In the genomic region with DNA sequence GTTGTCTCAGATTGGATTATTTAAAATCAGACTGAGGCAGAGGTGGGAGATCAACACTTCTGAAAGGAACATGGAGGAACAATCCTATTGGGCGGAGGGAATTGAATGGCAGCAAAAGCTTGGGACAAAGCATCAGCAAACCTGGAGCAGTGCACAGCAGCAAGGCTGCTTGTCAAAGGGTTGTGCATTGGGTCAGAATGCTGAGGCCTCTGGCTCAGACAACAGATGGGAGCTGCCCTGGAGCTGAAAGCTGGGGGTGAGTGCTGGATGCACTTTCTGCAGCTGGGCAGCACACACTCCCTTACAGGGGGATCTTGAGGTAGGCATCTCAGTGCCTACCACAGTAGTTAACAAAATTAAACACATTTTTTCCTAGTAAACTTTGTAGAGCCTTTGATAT, we compare ENCODE assay signal across 26 cellular contexts.
DNase-seq lines count a peak whose midpoint lies in the region; ATAC-seq and TF ChIP-seq lines count a peak whose summit lies in the region.
"Had no signal": no experiment of that assay in that cellular context is flagged by ENCODE, and none has a peak within 500 bp of the region (broad histone marks: within the 10 kb centered on the region; RNA-seq: fewer than 3 reads in every experiment).

No MANE protein-coding gene starts in this region.

- H3K27ac ChIP-seq in endodermal cell (ENCODE audit: low read depth, low read length) = peak overlapping the region; percentile 2
- H3K27ac ChIP-seq: A549; BLaER1 treated with 17β-estradiol and CSF1 and Interleukin-3, amounts not matched to agents 10 nM and 100 nM; PC-9; SJCRH30 had no signal

- no peaks in the 10 kb centered on the region for H3K9me3 ChIP-seq in endodermal cell (ENCODE audit: control insufficient read depth, low read length)
- H3K9me3 ChIP-seq: A549; BLaER1 treated with 17β-estradiol and CSF1 and Interleukin-3, amounts not matched to agents 10 nM and 100 nM; SJCRH30 had no signal

- DNase-seq in NCI-H69 (lab: John Stamatoyannopoulos, UW) (peak; percentile 61), endodermal cell (peak; percentile 44), neural crest cell (ENCODE audit: low read depth, low spot score) (no peak), NCI-H146 treated with DMSO at 0.1 percent for 48 hours (lab: John Stamatoyannopoulos, UW; ENCODE audit: unreplicated experiment) (no peak)
- no peak for DNase-seq in activated CD8-positive, alpha-beta memory T cell treated with anti-CD3 and anti-CD28 coated beads, Interleukin-2, amount 50 U/mL, for 48 hours
- DNase-seq: AML-193; CD4-positive, alpha-beta T cell; DMS53; Karpas-422; NCI-H1092; NCI-H1417 treated with DMSO at 0.1 percent for 48 hours; NCI-H187; NCI-H2081 treated with DMSO at 0.1 percent for 48 hours; NCI-H2171; NCI-H226; NCI-H510A; NCI-H748 treated with DMSO at 0.1 percent for 48 hours; PC-9; SJCRH30 had no signal

- H3K4me1 ChIP-seq in endodermal cell (ENCODE audit: control insufficient read depth, insufficient read depth, low read length) = peaks cover 11% of the 10 kb centered on the region
- H3K4me1 ChIP-seq: A549, SJCRH30 had no signal

- 60 to 100% methylated on average over 1 of the region's 1 CpG for WGBS in endodermal cell (ENCODE audit: insufficient coverage in 1 of 2, insufficient read length in 1 of 2), 2 experiments

- no peak overlapping the region for H3K9ac ChIP-seq in endodermal cell (ENCODE audit: extremely low read depth, low read length, poor library complexity, severe bottlenecking)
- H3K9ac ChIP-seq: BLaER1 treated with 17β-estradiol and CSF1 and Interleukin-3, amounts not matched to agents 10 nM and 100 nM had no signal

- no peaks in the 10 kb centered on the region for H3K27me3 ChIP-seq in endodermal cell (ENCODE audit: control insufficient read depth, insufficient read depth, low read length, poor library complexity, severe bottlenecking)
- H3K27me3 ChIP-seq: BLaER1 treated with 17β-estradiol and CSF1 and Interleukin-3, amounts not matched to agents 10 nM and 100 nM had no signal

- H3K4me1 Mint-ChIP-seq in endodermal cell (peaks cover 14% of the 10 kb centered on the region), neural crest cell (peaks cover 14% of the 10 kb centered on the region)

- H3K4me3 ChIP-seq in endodermal cell (ENCODE audit: low read length) = no peak overlapping the region
- H3K4me3 ChIP-seq: A549; BLaER1 treated with 17β-estradiol and CSF1 and Interleukin-3, amounts not matched to agents 10 nM and 100 nM; PC-9; SJCRH30 had no signal

- H3K36me3 Mint-ChIP-seq in endodermal cell (ENCODE audit: low read depth) (no peaks in the 10 kb centered on the region), neural crest cell (ENCODE audit: low read depth) (no peaks in the 10 kb centered on the region)

- H3K27me3 Mint-ChIP-seq in endodermal cell (ENCODE audit: insufficient read depth) (no peaks in the 10 kb centered on the region), neural crest cell (ENCODE audit: low read depth) (no peaks in the 10 kb centered on the region)
- H3K27me3 Mint-ChIP-seq: CD4-positive, alpha-beta T cell had no signal

- TF ChIP-seq CTCF in endodermal cell (conservative IDR thresholded peaks at IDR 0.05) (no peak), neural crest cell (conservative IDR thresholded peaks at IDR 0.05) (no peak)

- H3K27ac Mint-ChIP-seq in endodermal cell = no peak overlapping the region
- H3K27ac Mint-ChIP-seq in neural crest cell (ENCODE audit: unreplicated experiment) = peak overlapping the region; percentile 2
- H3K27ac Mint-ChIP-seq: CD4-positive, alpha-beta T cell had no signal

- H3K36me3 ChIP-seq in endodermal cell (ENCODE audit: control insufficient read depth, insufficient read depth, low read length) = no peaks in the 10 kb centered on the region
- H3K36me3 ChIP-seq: BLaER1 treated with 17β-estradiol and CSF1 and Interleukin-3, amounts not matched to agents 10 nM and 100 nM; SJCRH30 had no signal

- H3K4me3 Mint-ChIP-seq in endodermal cell (no peak overlapping the region), neural crest cell (no peak overlapping the region)
- H3K4me3 Mint-ChIP-seq: CD4-positive, alpha-beta T cell had no signal

- ATAC-seq in GM21529 (IDR thresholded peaks at IDR 0.05; ENCODE audit: unreplicated experiment) (no peak), GM18517 (IDR thresholded peaks at IDR 0.05; ENCODE audit: unreplicated experiment) (no peak)
- ATAC-seq: A549, HepG2, Right ventricle myocardium inferior, SK-N-SH treated with all-trans-retinoic acid at 6 μM for 48 hours had no signal

- H3K9me3 Mint-ChIP-seq in endodermal cell = no peaks in the 10 kb centered on the region
- H3K9me3 Mint-ChIP-seq in neural crest cell = no peaks in the 10 kb centered on the region

Comparison
In these comparisons a context has a peak if more than half of its experiments do, and no peak if none do; other contexts are left out.
1. DNase-seq: peak in NCI-H69 (single experiment) and endodermal cell (single experiment); none in neural crest cell (single experiment), NCI-H146 treated with DMSO at 0.1 percent for 48 hours (single experiment) and activated CD8-positive, alpha-beta memory T cell treated with anti-CD3 and anti-CD28 coated beads, Interleukin-2, amount 50 U/mL, for 48 hours (single experiment).